12 cellular contexts compared by ENCODE assay signal in genomic region chr16:10609410-10609774, GRCh38. TPM values are rescaled to one million over a fixed set of nuclear protein-coding genes. Genes with fewer than 3 reads are reported as not detected.
DNase-seq lines count a peak whose midpoint lies in the region; ATAC-seq and TF ChIP-seq lines count a peak whose summit lies in the region.
"Had no signal": no experiment of that assay in that cellular context is flagged by ENCODE, and none has a peak within 500 bp of the region (broad histone marks: within the 10 kb centered on the region; RNA-seq: fewer than 3 reads in every experiment).

No MANE protein-coding gene starts in this region.

- no peaks in the 10 kb centered on the region for H3K36me3 Mint-ChIP-seq in activated CD4-positive, alpha-beta memory T cell treated with anti-CD3 and anti-CD28 coated beads for 36 hours
- H3K36me3 Mint-ChIP-seq: T-cell had no signal

- intact Hi-C loops in heart right ventricle (cut with DNase I) (no loop called here), sciatic nerve (cut with DNase I) (no loop called here)
- intact Hi-C loops in activated CD4-positive, alpha-beta memory T cell treated with anti-CD3 and anti-CD28 coated beads for 36 hours (cut with micrococcal nuclease): no loop called here

- H3K27me3 Mint-ChIP-seq in activated CD4-positive, alpha-beta memory T cell treated with anti-CD3 and anti-CD28 coated beads for 36 hours: no peaks in the 10 kb centered on the region

- 48 to 53% methylated on average over 7 of the region's 7 CpGs for WGBS in heart right ventricle, 2 donors

- no peaks in the 10 kb centered on the region for H3K27me3 ChIP-seq in heart right ventricle

- peak; percentile 79 for DNase-seq in ELR (ENCODE audit: low read depth)
- DNase-seq in heart right ventricle: no peak
- no peak for DNase-seq in sciatic nerve (ENCODE audit: low spot score)
- no peak for DNase-seq in DMS 273 (lab: John Stamatoyannopoulos, UW; ENCODE audit: unreplicated experiment)
- DNase-seq in activated CD4-positive, alpha-beta T cell treated with anti-CD3 and anti-CD28 coated beads, Interleukin-2, amount 50 U/mL, for 48 hours: no peak
- no peak for DNase-seq in activated CD4-positive, alpha-beta memory T cell treated with anti-CD3 and anti-CD28 coated beads for 36 hours
- DNase-seq: activated CD4-positive, alpha-beta T cell treated with anti-CD3 and anti-CD28 coated beads, Interleukin-2, amount 50 U/mL, for 4 hours; activated naive CD4-positive, alpha-beta T cell; NCI-H1694 treated with DMSO at 0.1 percent for 48 hours; T-cell had no signal

- TF ChIP-seq CTCF in WI38 (IDR thresholded peaks at IDR 0.05; ENCODE audit: low read depth, low read length) (0 out of 2 replicates have a peak, but pooled peaks have one; percentile 1), heart right ventricle (IDR thresholded peaks at IDR 0.05) (no peak)

- H3K9me3 ChIP-seq in heart right ventricle: no peaks in the 10 kb centered on the region

- H3K4me3 Mint-ChIP-seq in activated CD4-positive, alpha-beta memory T cell treated with anti-CD3 and anti-CD28 coated beads for 36 hours: no peak overlapping the region
- H3K4me3 Mint-ChIP-seq: T-cell had no signal

- no peaks in the 10 kb centered on the region for H3K4me1 Mint-ChIP-seq in activated CD4-positive, alpha-beta memory T cell treated with anti-CD3 and anti-CD28 coated beads for 36 hours (ENCODE audit: low read depth)
- H3K4me1 Mint-ChIP-seq: T-cell had no signal

- H3K4me1 ChIP-seq in heart right ventricle: peaks cover 0 to 26% (median 15%) of the 10 kb centered on the region in 9 donors

- POLR2A ChIA-PET in activated CD4-positive, alpha-beta memory T cell treated with anti-CD3 and anti-CD28 coated beads for 36 hours (lab: Charles Lee): no interaction called here

- CTCF ChIA-PET in activated CD4-positive, alpha-beta memory T cell treated with anti-CD3 and anti-CD28 coated beads for 36 hours (lab: Charles Lee): no interaction called here

- H3K9me3 Mint-ChIP-seq in activated CD4-positive, alpha-beta memory T cell treated with anti-CD3 and anti-CD28 coated beads for 36 hours: no peaks in the 10 kb centered on the region
- H3K9me3 Mint-ChIP-seq: T-cell had no signal

- no peaks in the 10 kb centered on the region for H3K36me3 ChIP-seq in heart right ventricle

- H3K27ac ChIP-seq in heart right ventricle: peak overlapping the region in 8 of 10 donors; percentile 5 to 60 (median 30)

- H3K4me3 ChIP-seq in WI38 (ENCODE audit: low read depth, low read length): no peak overlapping the region
- H3K4me3 ChIP-seq in heart right ventricle: no peak overlapping the region

- ATAC-seq in heart right ventricle: peak; percentile 56 to 87 (median 66)
- ATAC-seq in sciatic nerve: peak; percentile 74
- no peak for ATAC-seq in GM18502 (IDR thresholded peaks at IDR 0.05; ENCODE audit: poor library complexity, unreplicated experiment)
- ATAC-seq: T-cell had no signal

- no peak overlapping the region for H3K27ac Mint-ChIP-seq in activated CD4-positive, alpha-beta memory T cell treated with anti-CD3 and anti-CD28 coated beads for 36 hours
- H3K27ac Mint-ChIP-seq: T-cell had no signal

RNA-seq across cellular contexts. Expression of gene EMP2, which starts 29.0 kb away (rescaled TPM):
- total RNA-seq in heart right ventricle (100 to 1,000 TPM in 1 of 10 donors, 10 to 100 TPM in 9; 44.6 to 108 (median 62.0) TPM), sciatic nerve (138 TPM)
- 10 to 100 TPM; 36.1 to 40.9 TPM for polyA plus RNA-seq in heart right ventricle
- total RNA-seq in activated CD4-positive, alpha-beta memory T cell treated with anti-CD3 and anti-CD28 coated beads for 36 hours: not detected

Comparison
In these comparisons a context has a peak if more than half of its experiments do, and no peak if none do; other contexts are left out.
1. RNA of gene EMP2, which starts 29.0 kb away (total RNA-seq): 138 TPM in sciatic nerve (single experiment) and 44.6 to 108 TPM in heart right ventricle; not detected in activated CD4-positive, alpha-beta memory T cell treated with anti-CD3 and anti-CD28 coated beads for 36 hours; every median in the first group is over 10 times any median in the second.